In genomic region chr4:53321151-53321987, GRCh38 we compare ENCODE assay signal across 10 cellular contexts. TPM values are rescaled to one million over a fixed set of nuclear protein-coding genes. Genes with fewer than 3 reads are reported as not detected.
DNase-seq lines count a peak whose midpoint lies in the region; ATAC-seq and TF ChIP-seq lines count a peak whose summit lies in the region.
"Had no signal": no experiment of that assay in that cellular context is flagged by ENCODE, and none has a peak within 500 bp of the region (broad histone marks: within the 10 kb centered on the region; RNA-seq: fewer than 3 reads in every experiment).

No MANE protein-coding gene starts in this region.

- peaks cover 2% of the 10 kb centered on the region for H3K4me1 ChIP-seq in urinary bladder (ENCODE audit: insufficient read depth)

- DNase-seq in Right ventricle myocardium superior (no peak), cardiac septum (ENCODE audit: low spot score) (no peak), left ventricle myocardium superior (no peak)
- DNase-seq: activated CD4-positive, alpha-beta T cell treated with anti-CD3 and anti-CD28 coated beads for 48 hours; DMS153 had no signal

- intact Hi-C loops in Right ventricle myocardium superior (cut with DNase I) (no loop called here), cardiac septum (cut with DNase I) (no loop called here), left ventricle myocardium superior (cut with micrococcal nuclease) (no loop called here)

- no peaks in the 10 kb centered on the region for H3K36me3 ChIP-seq in urinary bladder (ENCODE audit: insufficient read depth)

- TF ChIP-seq CTCF in VCaP (conservative IDR thresholded peaks at IDR 0.05), result no peak

- no peak overlapping the region for H3K4me3 ChIP-seq in urinary bladder (ENCODE audit: low read depth, low read length)

- peak; percentile 36 for ATAC-seq in Right ventricle myocardium superior (ENCODE audit: poor library complexity)
- ATAC-seq in left ventricle myocardium superior, result peak; percentile 38
- ATAC-seq in HG02642 (IDR thresholded peaks at IDR 0.05; ENCODE audit: poor library complexity, unreplicated experiment), result no peak
- ATAC-seq in HG02981 (IDR thresholded peaks at IDR 0.05; ENCODE audit: unreplicated experiment), result no peak
- ATAC-seq in HG02588 (IDR thresholded peaks at IDR 0.05; ENCODE audit: unreplicated experiment), result no peak

- WGBS in urinary bladder, result 39% methylated on average over 3 of the region's 3 CpGs

- H3K27ac ChIP-seq in VCaP (peak overlapping the region; percentile 64), urinary bladder (ENCODE audit: low read depth) (peak overlapping the region; percentile 23)

RNA-seq across cellular contexts. Expression of gene SCFD2, which starts 44.5 kb away (rescaled TPM):
- 9.1 TPM for total RNA-seq in Right ventricle myocardium superior
- total RNA-seq in cardiac septum, result 9.7 TPM
- total RNA-seq in left ventricle myocardium superior, result 7.5 TPM
- total RNA-seq in urinary bladder, result 23.8 TPM
- polyA plus RNA-seq in urinary bladder, result 8.1 TPM

RNA-seq across cellular contexts. Expression of gene FIP1L1, which starts 56.1 kb away (rescaled TPM):
- total RNA-seq in Right ventricle myocardium superior (19.4 TPM), cardiac septum (39.2 TPM), left ventricle myocardium superior (28.2 TPM), urinary bladder (121 TPM)
- 38.9 TPM for polyA plus RNA-seq in urinary bladder

Comparison
In these comparisons a context has a peak if more than half of its experiments do, and no peak if none do; other contexts are left out.
1. ATAC-seq: peak in Right ventricle myocardium superior (single experiment) and left ventricle myocardium superior (single experiment); none in HG02642 (single experiment), HG02981 (single experiment) and HG02588 (single experiment).